Comparison of ENCODE assay signal across 7 cellular contexts in the genomic region with DNA sequence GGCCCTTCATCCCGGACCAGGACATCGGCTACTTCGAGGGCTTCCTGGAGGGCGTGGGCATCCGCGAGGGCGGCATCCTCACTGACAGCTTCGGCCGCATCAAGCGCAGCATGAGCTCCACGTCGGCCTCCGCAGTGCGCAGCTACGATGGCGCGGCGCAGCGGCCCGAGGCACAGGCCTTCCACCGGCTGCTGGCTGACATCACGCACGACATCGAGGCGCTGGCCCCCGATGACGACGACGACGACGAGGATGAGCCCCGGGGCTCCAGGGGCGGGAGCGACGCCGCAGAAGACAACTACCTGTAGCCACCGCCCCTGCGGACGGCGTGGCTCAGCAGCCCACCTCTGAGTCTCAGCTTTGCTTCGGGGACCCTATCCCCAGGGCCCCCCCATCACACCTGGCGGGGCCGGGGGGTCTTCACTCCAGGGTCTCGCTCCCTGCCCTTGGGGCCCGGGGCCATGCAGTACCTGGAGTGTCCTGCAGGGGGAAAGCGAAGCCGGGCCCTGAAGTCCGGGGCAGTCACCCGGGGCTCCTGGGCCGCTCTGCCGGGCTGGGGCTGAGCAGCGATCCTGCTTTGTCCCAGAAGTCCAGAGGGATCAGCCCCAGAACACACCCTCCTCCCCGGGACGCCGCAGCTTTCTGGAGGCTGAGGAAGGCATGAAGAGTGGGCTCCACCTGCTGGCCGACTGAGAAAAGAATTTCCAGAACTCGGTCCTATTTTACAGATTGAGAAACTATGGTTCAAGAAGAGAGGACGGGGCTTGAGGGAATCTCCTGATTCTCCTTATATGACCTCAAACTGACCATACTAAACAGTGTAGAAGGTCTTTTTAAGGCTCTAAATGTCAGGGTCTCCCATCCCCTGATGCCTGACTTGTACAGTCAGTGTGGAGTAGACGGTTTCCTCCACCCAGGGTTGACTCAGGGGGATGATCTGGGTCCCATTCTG. TPM values are rescaled to one million over a fixed set of nuclear protein-coding genes. Genes with fewer than 3 reads are reported as not detected.
DNase-seq lines count a peak whose midpoint lies in the region; ATAC-seq, FAIRE-seq and TF ChIP-seq lines count a peak whose summit lies in the region.

No MANE protein-coding gene starts in this region.

- ATAC-seq in GM21526 (IDR thresholded peaks at IDR 0.05; ENCODE audit: low FRiP score, unreplicated experiment): no peak

- H3K9me3 Mint-ChIP-seq in astrocyte (ENCODE audit: unreplicated experiment): no peaks in the 10 kb centered on the region

- H3K27me3 ChIP-seq in astrocyte (ENCODE audit: insufficient read depth, low read length): peaks cover 53% of the 10 kb centered on the region
- H3K27me3 ChIP-seq in right atrium auricular region: no peaks in the 10 kb centered on the region

- H3K27ac ChIP-seq in astrocyte (ENCODE audit: low read depth, low read length): no peak overlapping the region
- H3K27ac ChIP-seq in right atrium auricular region: no peak overlapping the region

- peaks cover 54% of the 10 kb centered on the region for H3K27me3 Mint-ChIP-seq in astrocyte (ENCODE audit: low read depth, unreplicated experiment)

- no peak overlapping the region for H3K27ac Mint-ChIP-seq in astrocyte (ENCODE audit: unreplicated experiment)

- FAIRE-seq in GM12891 (lab: Jason Lieb, UNC): no peak
- FAIRE-seq in astrocyte (lab: Jason Lieb, UNC): no peak

- no peak for TF ChIP-seq POLR2A in GM12891 (IDR thresholded peaks at IDR 0.05; ENCODE audit: low read depth, low read length)

- TF ChIP-seq CTCF in astrocyte (IDR thresholded peaks at IDR 0.05; ENCODE audit: insufficient read depth, low read depth, low read length) (peak; percentile 65), right atrium auricular region (IDR thresholded peaks at IDR 0.05) (peak; percentile 80 to 91)

- H3K4me2 ChIP-seq in astrocyte (ENCODE audit: low read length): peak overlapping the region; percentile 72

- H3K4me1 ChIP-seq in astrocyte (ENCODE audit: insufficient read depth, low read length) (no peaks in the 10 kb centered on the region), right atrium auricular region (peaks cover 0 to 9% of the 10 kb centered on the region in 2 donors)

- no peaks in the 10 kb centered on the region for H3K79me2 ChIP-seq in astrocyte (ENCODE audit: insufficient read depth, low read length)

- H3K4me3 Mint-ChIP-seq in astrocyte (ENCODE audit: unreplicated experiment): no peak overlapping the region

- H4K20me1 ChIP-seq in astrocyte (ENCODE audit: insufficient read depth, low read length): no peaks in the 10 kb centered on the region

- DNase-seq in GM12891 (ENCODE audit: insufficient read length, low spot score) (peak; percentile 44), NCI-H187 (lab: John Stamatoyannopoulos, UW) (peak; percentile 53 to 60), T-helper 2 cell (peak; percentile 18 to 52 (median 39)), astrocyte (ENCODE audit: low read depth) (peak; percentile 56), right atrium auricular region (ENCODE audit: low spot score) (peak; percentile 71), renal cortical epithelial cell (ENCODE audit: low read depth) (peak; percentile 74)

- no peaks in the 10 kb centered on the region for H3K36me3 ChIP-seq in astrocyte (ENCODE audit: insufficient read depth, low read length)
- no peaks in the 10 kb centered on the region for H3K36me3 ChIP-seq in right atrium auricular region

- no peaks in the 10 kb centered on the region for H3K36me3 Mint-ChIP-seq in astrocyte (ENCODE audit: low read depth, unreplicated experiment)

- peak overlapping the region; percentile 59 for H2AFZ ChIP-seq in astrocyte (ENCODE audit: low read depth, low read length)

- H3K9ac ChIP-seq in astrocyte (ENCODE audit: low read length): no peak overlapping the region

- H3K4me3 ChIP-seq in astrocyte (ENCODE audit: insufficient read depth, low read depth, low read length) (no peak overlapping the region), right atrium auricular region (peak overlapping the region in 1 of 2 donors; percentile 35)

- no peaks in the 10 kb centered on the region for H3K9me3 ChIP-seq in astrocyte (ENCODE audit: insufficient read depth, low read depth, low read length)
- no peaks in the 10 kb centered on the region for H3K9me3 ChIP-seq in right atrium auricular region

- no peaks in the 10 kb centered on the region for H3K4me1 Mint-ChIP-seq in astrocyte (ENCODE audit: low read depth, unreplicated experiment)

TF ChIP-seq in GM12891, 5 proteins besides CTCF, POLR2A, EP300 and RAD21:
- TF ChIP-seq POLR2AphosphoS5 (IDR thresholded peaks at IDR 0.05; ENCODE audit: low read depth, low read length) (no peak), TAF1 (IDR thresholded peaks at IDR 0.05; ENCODE audit: low read depth, low read length) (no peak), POU2F2 (IDR thresholded peaks at IDR 0.05; ENCODE audit: low read depth, low read length) (no peak), PAX5 (IDR thresholded peaks at IDR 0.05; ENCODE audit: insufficient read depth, low read length, severe bottlenecking) (no peak), SPI1 (IDR thresholded peaks at IDR 0.05; ENCODE audit: low read depth, low read length) (no peak)

RNA-seq across cellular contexts. Expression of a gene that starts 20.8 kb away (rescaled TPM):
- polyA plus RNA-seq in GM12891 (2012; ENCODE audit: low read depth, missing spikeins): 42.0 TPM
- total RNA-seq in astrocyte (0.34 and 0.53 TPM in 2 replicates), right atrium auricular region (1 to 10 TPM; 2.3 to 9.2 TPM), renal cortical epithelial cell (not detected in 2 replicates)

RNA-seq across cellular contexts. Expression of a gene that starts 21.0 kb away (rescaled TPM):
- not detected for polyA plus RNA-seq in GM12891 (2012; ENCODE audit: low read depth, missing spikeins)
- total RNA-seq in astrocyte (0.11 TPM in 1 of 2 replicates, not detected in the other), right atrium auricular region (1 to 10 TPM; 6.0 to 8.1 TPM), renal cortical epithelial cell (0.35 TPM in 1 of 2 replicates, not detected in the other)
